ENCODE assay signal across 8 cellular contexts in the genomic region with DNA sequence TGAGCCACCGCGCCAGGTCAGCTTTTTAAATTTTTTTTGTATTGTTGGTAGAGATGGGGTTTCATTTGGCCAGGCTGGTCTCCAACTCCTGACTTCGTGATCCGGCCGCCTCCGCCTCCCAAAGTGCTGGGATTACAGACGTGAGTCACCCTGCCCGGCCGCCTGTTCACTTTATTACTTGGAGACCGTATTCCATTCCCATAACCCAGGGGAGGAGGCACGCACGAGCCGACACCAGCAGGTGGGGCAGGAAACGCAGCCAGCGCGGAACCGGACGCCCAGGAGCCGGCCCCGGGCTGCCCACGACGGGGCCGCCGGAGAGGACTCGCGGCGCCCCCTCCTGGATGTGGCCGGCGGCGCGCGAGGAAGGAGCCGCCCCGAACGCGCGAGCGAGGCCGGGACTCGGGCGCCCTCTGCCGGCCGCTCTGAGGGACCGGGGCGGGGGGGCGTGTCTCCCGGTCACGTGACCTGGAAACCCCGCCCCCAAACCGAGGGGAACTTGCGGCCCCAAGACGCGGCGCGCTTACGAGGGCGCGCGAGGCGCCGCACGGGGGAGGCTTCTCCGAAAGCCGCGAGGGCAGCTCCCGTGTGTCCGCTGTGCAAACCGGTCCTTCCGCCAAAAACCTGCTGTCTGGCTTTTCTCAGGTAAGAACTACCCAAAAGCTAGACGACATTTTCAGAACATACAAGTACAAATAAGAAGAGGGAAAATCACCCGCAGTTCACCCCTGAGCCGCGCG. TPM values are rescaled to one million over a fixed set of nuclear protein-coding genes. Genes with fewer than 3 reads are reported as not detected.
DNase-seq lines count a peak whose midpoint lies in the region; ATAC-seq lines count a peak whose summit lies in the region.

No MANE protein-coding gene starts in this region.

- peaks cover 7% of the 10 kb centered on the region for H3K9me3 Mint-ChIP-seq in activated T-cell treated with anti-CD3 and anti-CD28 coated beads, Interleukin-2, amount 50 U/mL, for 24 hours

- H3K4me1 Mint-ChIP-seq in activated T-cell treated with anti-CD3 and anti-CD28 coated beads, Interleukin-2, amount 50 U/mL, for 24 hours (ENCODE audit: low read depth), result peaks cover 3% of the 10 kb centered on the region

- peak overlapping the region; percentile 85 for H3K27ac Mint-ChIP-seq in activated T-cell treated with anti-CD3 and anti-CD28 coated beads, Interleukin-2, amount 50 U/mL, for 24 hours

- DNase-seq in Daoy (ENCODE audit: low read depth) (peak; percentile 97), NCI-H2171 treated with DMSO at 0.1 percent for 48 hours (lab: John Stamatoyannopoulos, UW) (peak; percentile 14), fibroblast of the conjunctiva (ENCODE audit: low read depth) (peak; percentile 85), non-pigmented ciliary epithelial cell (ENCODE audit: low read depth) (peak; percentile 71), superior temporal gyrus (ENCODE audit: extremely low spot score) (peak; percentile 84), NCI-H2227 treated with DMSO at 0.1 percent for 48 hours (lab: John Stamatoyannopoulos, UW) (no peak)
- peak; percentile 98 for DNase-seq in activated T-cell treated with anti-CD3 and anti-CD28 coated beads, Interleukin-2, amount 50 U/mL, for 24 hours

- peaks cover 27% of the 10 kb centered on the region for H3K36me3 Mint-ChIP-seq in activated T-cell treated with anti-CD3 and anti-CD28 coated beads, Interleukin-2, amount 50 U/mL, for 24 hours (ENCODE audit: low read depth)

- H3K4me3 Mint-ChIP-seq in activated T-cell treated with anti-CD3 and anti-CD28 coated beads, Interleukin-2, amount 50 U/mL, for 24 hours, result peak overlapping the region; percentile 73

- ATAC-seq in GM21825 (IDR thresholded peaks at IDR 0.05; ENCODE audit: unreplicated experiment), result peak; percentile 84

- no peaks in the 10 kb centered on the region for H3K27me3 Mint-ChIP-seq in activated T-cell treated with anti-CD3 and anti-CD28 coated beads, Interleukin-2, amount 50 U/mL, for 24 hours

RNA-seq across cellular contexts. Expression of a gene that starts 11.6 kb away (rescaled TPM):
- total RNA-seq in Daoy (2014; rRNA removed; shearing (Covaris generic)), result 165 and 188 TPM in 2 replicates

RNA-seq across cellular contexts. Expression of a gene that starts 16.7 kb away (rescaled TPM):
- 67.4 and 75.8 TPM in 2 replicates for total RNA-seq in Daoy (2014; rRNA removed; shearing (Covaris generic))

RNA-seq across cellular contexts. Expression of a gene that starts 18.7 kb away (rescaled TPM):
- total RNA-seq in Daoy (2014; rRNA removed; shearing (Covaris generic)), result 0.11 and 0.60 TPM in 2 replicates

RNA-seq across cellular contexts. Expression of a gene that starts 41.9 kb away (rescaled TPM):
- total RNA-seq in Daoy (2014; rRNA removed; shearing (Covaris generic)), result 0.23 and 0.54 TPM in 2 replicates

RNA-seq across cellular contexts. Expression of a gene that starts 42.1 kb away (rescaled TPM):
- total RNA-seq in Daoy (2014; rRNA removed; shearing (Covaris generic)), result 19.8 and 25.2 TPM in 2 replicates
